Comparison of ENCODE assay signal across 1 cellular context in the genomic region with DNA sequence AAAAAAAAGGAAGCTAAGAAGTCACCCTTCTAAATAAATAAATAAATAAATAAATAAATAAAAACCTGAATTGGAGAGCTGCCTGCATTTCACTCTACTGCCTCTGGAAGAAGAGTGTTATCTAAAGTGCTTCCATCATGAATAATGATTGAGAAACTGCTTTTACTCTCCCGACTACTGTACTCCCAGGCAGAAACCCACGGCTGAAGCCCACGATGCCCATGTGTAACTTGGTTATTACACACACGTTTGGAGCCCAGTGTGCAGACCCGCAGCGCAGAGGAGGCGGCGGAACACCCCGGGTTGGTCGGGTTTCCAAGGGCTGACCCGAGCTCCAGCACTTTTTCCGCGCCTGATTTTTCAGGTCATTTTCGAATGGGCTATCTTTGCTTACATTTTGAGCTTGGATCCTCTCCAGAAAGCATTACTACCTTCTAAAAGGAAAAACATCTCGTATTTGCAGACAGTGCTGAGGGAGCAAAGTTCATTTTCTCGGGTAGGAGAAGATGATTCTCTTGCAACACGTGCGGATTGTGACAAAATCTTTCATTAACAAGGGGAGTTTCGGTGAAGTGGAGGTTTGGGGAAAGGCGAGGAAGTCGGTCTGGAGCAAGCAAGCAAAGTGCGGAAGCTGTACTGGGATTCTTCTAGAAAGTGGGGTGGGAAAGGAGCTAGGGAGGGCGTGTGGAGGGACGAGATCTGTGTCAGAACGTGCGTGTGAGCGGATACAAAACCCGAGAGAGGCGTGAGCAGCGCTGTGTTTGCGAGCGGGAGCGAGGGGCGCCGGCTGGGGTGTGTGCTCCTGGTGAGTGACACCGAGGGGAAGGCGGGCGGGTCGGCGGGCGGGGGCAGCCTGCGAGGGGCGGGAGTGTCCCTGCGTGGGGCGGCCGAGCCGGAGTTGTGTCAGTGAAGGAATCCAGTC.
A peak's percentile ranks its signal among the peaks of the same experiment; 100 is the strongest.
TF ChIP-seq lines count a peak whose summit lies in the region.

A gene with protein sequence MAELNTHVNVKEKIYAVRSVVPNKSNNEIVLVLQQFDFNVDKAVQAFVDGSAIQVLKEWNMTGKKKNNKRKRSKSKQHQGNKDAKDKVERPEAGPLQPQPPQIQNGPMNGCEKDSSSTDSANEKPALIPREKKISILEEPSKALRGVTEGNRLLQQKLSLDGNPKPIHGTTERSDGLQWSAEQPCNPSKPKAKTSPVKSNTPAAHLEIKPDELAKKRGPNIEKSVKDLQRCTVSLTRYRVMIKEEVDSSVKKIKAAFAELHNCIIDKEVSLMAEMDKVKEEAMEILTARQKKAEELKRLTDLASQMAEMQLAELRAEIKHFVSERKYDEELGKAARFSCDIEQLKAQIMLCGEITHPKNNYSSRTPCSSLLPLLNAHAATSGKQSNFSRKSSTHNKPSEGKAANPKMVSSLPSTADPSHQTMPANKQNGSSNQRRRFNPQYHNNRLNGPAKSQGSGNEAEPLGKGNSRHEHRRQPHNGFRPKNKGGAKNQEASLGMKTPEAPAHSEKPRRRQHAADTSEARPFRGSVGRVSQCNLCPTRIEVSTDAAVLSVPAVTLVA (plus strand): TSS at position 897 of the 922 bp plus-strand sequence. CDS start 82,552 bp downstream, outside the sequence.

TF ChIP-seq in HepG2, 621 proteins besides CTCF, POLR2A, EP300 and RAD21 (continued from another document and continues in another):
- TF ChIP-seq, protein P1, sequence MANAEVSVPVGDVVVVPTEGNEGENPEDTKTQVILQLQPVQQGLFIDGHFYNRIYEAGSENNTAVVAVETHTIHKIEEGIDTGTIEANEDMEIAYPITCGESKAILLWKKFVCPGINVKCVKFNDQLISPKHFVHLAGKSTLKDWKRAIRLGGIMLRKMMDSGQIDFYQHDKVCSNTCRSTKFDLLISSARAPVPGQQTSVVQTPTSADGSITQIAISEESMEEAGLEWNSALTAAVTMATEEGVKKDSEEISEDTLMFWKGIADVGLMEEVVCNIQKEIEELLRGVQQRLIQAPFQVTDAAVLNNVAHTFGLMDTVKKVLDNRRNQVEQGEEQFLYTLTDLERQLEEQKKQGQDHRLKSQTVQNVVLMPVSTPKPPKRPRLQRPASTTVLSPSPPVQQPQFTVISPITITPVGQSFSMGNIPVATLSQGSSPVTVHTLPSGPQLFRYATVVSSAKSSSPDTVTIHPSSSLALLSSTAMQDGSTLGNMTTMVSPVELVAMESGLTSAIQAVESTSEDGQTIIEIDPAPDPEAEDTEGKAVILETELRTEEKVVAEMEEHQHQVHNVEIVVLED (CRISPR knock-in tag; IDR thresholded peaks at IDR 0.05; ENCODE audit: borderline replicate concordance): no peak
- TF ChIP-seq, protein P2, sequence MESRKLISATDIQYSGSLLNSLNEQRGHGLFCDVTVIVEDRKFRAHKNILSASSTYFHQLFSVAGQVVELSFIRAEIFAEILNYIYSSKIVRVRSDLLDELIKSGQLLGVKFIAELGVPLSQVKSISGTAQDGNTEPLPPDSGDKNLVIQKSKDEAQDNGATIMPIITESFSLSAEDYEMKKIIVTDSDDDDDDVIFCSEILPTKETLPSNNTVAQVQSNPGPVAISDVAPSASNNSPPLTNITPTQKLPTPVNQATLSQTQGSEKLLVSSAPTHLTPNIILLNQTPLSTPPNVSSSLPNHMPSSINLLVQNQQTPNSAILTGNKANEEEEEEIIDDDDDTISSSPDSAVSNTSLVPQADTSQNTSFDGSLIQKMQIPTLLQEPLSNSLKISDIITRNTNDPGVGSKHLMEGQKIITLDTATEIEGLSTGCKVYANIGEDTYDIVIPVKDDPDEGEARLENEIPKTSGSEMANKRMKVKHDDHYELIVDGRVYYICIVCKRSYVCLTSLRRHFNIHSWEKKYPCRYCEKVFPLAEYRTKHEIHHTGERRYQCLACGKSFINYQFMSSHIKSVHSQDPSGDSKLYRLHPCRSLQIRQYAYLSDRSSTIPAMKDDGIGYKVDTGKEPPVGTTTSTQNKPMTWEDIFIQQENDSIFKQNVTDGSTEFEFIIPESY (CRISPR knock-in tag; IDR thresholded peaks at IDR 0.05): 0 out of 2 replicates have a peak, but pooled peaks have one; percentile 29
- peak; percentile 82 for TF ChIP-seq RCOR2 (CRISPR knock-in tag; IDR thresholded peaks at IDR 0.05)
- no peak for TF ChIP-seq SRSF4 (IDR thresholded peaks at IDR 0.05; ENCODE audit: low read depth, low read length, poor library complexity, severe bottlenecking)
- TF ChIP-seq, protein P3, sequence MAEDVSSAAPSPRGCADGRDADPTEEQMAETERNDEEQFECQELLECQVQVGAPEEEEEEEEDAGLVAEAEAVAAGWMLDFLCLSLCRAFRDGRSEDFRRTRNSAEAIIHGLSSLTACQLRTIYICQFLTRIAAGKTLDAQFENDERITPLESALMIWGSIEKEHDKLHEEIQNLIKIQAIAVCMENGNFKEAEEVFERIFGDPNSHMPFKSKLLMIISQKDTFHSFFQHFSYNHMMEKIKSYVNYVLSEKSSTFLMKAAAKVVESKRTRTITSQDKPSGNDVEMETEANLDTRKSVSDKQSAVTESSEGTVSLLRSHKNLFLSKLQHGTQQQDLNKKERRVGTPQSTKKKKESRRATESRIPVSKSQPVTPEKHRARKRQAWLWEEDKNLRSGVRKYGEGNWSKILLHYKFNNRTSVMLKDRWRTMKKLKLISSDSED (CRISPR knock-in tag; IDR thresholded peaks at IDR 0.05): no peak
- TF ChIP-seq, protein P4, sequence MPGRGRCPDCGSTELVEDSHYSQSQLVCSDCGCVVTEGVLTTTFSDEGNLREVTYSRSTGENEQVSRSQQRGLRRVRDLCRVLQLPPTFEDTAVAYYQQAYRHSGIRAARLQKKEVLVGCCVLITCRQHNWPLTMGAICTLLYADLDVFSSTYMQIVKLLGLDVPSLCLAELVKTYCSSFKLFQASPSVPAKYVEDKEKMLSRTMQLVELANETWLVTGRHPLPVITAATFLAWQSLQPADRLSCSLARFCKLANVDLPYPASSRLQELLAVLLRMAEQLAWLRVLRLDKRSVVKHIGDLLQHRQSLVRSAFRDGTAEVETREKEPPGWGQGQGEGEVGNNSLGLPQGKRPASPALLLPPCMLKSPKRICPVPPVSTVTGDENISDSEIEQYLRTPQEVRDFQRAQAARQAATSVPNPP (CRISPR knock-in tag; IDR thresholded peaks at IDR 0.05): no peak
- TF ChIP-seq, protein P5, sequence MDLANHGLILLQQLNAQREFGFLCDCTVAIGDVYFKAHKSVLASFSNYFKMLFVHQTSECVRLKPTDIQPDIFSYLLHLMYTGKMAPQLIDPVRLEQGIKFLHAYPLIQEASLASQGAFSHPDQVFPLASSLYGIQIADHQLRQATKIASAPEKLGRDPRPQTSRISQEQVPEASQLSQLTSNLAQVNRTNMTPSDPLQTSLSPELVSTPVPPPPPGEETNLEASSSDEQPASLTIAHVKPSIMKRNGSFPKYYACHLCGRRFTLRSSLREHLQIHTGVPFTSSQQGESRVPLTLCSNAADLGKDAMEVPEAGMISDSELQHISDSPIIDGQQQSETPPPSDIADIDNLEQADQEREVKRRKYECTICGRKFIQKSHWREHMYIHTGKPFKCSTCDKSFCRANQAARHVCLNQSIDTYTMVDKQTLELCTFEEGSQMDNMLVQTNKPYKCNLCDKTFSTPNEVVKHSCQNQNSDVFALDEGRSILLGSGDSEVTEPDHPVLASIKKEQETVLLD (CRISPR knock-in tag; IDR thresholded peaks at IDR 0.05; ENCODE audit: low read depth): no peak
- TF ChIP-seq, protein P6, sequence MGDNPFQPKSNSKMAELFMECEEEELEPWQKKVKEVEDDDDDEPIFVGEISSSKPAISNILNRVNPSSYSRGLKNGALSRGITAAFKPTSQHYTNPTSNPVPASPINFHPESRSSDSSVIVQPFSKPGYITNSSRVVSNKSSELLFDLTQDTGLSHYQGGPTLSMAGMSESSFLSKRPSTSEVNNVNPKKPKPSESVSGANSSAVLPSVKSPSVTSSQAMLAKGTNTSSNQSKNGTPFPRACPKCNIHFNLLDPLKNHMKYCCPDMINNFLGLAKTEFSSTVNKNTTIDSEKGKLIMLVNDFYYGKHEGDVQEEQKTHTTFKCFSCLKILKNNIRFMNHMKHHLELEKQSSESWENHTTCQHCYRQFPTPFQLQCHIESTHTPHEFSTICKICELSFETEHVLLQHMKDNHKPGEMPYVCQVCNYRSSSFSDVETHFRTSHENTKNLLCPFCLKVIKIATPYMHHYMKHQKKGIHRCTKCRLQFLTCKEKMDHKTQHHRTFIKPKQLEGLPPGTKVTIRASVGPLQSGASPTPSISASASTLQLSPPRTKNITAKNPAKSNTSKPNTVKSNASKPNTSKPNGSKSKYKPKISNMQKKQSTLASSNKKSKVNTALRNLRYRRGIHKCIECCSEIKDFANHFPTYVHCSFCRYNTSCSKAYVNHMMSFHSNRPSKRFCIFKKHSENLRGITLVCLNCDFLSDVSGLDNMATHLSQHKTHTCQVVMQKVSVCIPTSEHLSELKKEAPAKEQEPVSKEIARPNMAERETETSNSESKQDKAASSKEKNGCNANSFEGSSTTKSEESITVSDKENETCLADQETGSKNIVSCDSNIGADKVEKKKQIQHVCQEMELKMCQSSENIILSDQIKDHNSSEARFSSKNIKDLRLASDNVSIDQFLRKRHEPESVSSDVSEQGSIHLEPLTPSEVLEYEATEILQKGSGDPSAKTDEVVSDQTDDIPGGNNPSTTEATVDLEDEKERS (CRISPR knock-in tag; IDR thresholded peaks at IDR 0.05): no peak
- TF ChIP-seq MXD4 (CRISPR knock-in tag; IDR thresholded peaks at IDR 0.05): no peak; the same call in none of the 2 replicates
- TF ChIP-seq, protein P7, sequence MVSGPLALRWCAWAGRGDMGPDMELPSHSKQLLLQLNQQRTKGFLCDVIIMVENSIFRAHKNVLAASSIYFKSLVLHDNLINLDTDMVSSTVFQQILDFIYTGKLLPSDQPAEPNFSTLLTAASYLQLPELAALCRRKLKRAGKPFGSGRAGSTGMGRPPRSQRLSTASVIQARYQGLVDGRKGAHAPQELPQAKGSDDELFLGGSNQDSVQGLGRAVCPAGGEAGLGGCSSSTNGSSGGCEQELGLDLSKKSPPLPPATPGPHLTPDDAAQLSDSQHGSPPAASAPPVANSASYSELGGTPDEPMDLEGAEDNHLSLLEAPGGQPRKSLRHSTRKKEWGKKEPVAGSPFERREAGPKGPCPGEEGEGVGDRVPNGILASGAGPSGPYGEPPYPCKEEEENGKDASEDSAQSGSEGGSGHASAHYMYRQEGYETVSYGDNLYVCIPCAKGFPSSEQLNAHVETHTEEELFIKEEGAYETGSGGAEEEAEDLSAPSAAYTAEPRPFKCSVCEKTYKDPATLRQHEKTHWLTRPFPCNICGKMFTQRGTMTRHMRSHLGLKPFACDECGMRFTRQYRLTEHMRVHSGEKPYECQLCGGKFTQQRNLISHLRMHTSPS (CRISPR knock-in tag; IDR thresholded peaks at IDR 0.05; ENCODE audit: low read depth): peak; percentile 39; the same call in 1 of the 2 replicates
- TF ChIP-seq, protein P8, sequence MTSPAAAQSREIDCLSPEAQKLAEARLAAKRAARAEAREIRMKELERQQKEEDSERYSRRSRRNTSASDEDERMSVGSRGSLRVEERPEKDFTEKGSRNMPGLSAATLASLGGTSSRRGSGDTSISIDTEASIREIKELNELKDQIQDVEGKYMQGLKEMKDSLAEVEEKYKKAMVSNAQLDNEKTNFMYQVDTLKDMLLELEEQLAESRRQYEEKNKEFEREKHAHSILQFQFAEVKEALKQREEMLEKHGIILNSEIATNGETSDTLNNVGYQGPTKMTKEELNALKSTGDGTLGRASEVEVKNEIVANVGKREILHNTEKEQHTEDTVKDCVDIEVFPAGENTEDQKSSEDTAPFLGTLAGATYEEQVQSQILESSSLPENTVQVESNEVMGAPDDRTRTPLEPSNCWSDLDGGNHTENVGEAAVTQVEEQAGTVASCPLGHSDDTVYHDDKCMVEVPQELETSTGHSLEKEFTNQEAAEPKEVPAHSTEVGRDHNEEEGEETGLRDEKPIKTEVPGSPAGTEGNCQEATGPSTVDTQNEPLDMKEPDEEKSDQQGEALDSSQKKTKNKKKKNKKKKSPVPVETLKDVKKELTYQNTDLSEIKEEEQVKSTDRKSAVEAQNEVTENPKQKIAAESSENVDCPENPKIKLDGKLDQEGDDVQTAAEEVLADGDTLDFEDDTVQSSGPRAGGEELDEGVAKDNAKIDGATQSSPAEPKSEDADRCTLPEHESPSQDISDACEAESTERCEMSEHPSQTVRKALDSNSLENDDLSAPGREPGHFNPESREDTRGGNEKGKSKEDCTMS (CRISPR knock-in tag; conservative IDR thresholded peaks at IDR 0.05): 0 out of 2 replicates have a peak, but pooled peaks have one; percentile 19
- TF ChIP-seq, protein P9, sequence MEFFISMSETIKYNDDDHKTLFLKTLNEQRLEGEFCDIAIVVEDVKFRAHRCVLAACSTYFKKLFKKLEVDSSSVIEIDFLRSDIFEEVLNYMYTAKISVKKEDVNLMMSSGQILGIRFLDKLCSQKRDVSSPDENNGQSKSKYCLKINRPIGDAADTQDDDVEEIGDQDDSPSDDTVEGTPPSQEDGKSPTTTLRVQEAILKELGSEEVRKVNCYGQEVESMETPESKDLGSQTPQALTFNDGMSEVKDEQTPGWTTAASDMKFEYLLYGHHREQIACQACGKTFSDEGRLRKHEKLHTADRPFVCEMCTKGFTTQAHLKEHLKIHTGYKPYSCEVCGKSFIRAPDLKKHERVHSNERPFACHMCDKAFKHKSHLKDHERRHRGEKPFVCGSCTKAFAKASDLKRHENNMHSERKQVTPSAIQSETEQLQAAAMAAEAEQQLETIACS (CRISPR knock-in tag; IDR thresholded peaks at IDR 0.05): no peak
- no peak for TF ChIP-seq TP53 (CRISPR knock-in tag; conservative IDR thresholded peaks at IDR 0.05)
- 0 out of 2 replicates have a peak, but pooled peaks have one; percentile 47 for TF ChIP-seq ZFP36L2 (CRISPR knock-in tag; IDR thresholded peaks at IDR 0.05)
- TF ChIP-seq ZNF562 (CRISPR knock-in tag; IDR thresholded peaks at IDR 0.05; ENCODE audit: borderline replicate concordance): no peak
- no peak for TF ChIP-seq HMGA1 (CRISPR knock-in tag; conservative IDR thresholded peaks at IDR 0.05)
- peak; percentile 94 for TF ChIP-seq ZNF605 (CRISPR knock-in tag; IDR thresholded peaks at IDR 0.05)
- TF ChIP-seq MED1 (CRISPR knock-in tag; IDR thresholded peaks at IDR 0.05): peak; percentile 70
- TF ChIP-seq ZNF720 (CRISPR knock-in tag; IDR thresholded peaks at IDR 0.05): no peak
- TF ChIP-seq BCL6 (CRISPR knock-in tag; IDR thresholded peaks at IDR 0.05): peak; percentile 57; the same call in 1 of the 2 replicates
- TF ChIP-seq ZFYVE20 (CRISPR knock-in tag; IDR thresholded peaks at IDR 0.05; ENCODE audit: borderline replicate concordance, low read depth): no peak
- TF ChIP-seq ZNF879 (CRISPR knock-in tag; IDR thresholded peaks at IDR 0.05): no peak; the same call in 1 of the 2 replicates
- TF ChIP-seq, protein P10, sequence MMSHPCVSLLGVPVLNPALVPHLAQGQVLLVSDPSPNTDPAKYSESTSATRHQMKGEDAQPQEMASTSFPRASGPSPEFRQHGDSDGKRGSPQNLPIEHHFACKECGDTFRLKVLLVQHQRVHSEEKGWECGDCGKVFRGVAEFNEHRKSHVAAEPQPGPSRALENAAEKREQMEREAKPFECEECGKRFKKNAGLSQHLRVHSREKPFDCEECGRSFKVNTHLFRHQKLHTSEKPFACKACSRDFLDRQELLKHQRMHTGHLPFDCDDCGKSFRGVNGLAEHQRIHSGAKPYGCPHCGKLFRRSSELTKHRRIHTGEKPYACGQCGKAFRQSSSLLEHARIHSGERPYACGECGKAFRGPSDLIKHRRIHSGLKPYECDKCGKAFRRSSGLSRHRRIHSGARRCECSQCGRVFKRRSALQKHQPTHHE (CRISPR knock-in tag; IDR thresholded peaks at IDR 0.05; ENCODE audit: borderline replicate concordance): 0 out of 2 replicates have a peak, but pooled peaks have one; percentile 27
- peak; percentile 18; the same call in 1 of the 2 replicates for TF ChIP-seq ZNF652 (CRISPR knock-in tag; IDR thresholded peaks at IDR 0.05; ENCODE audit: borderline replicate concordance, low read depth)
- peak; percentile 75; the same call in 1 of the 2 replicates for TF ChIP-seq CAMTA2 (CRISPR knock-in tag; IDR thresholded peaks at IDR 0.05; ENCODE audit: borderline replicate concordance)
- TF ChIP-seq SIN3A (IDR thresholded peaks at IDR 0.05; ENCODE audit: borderline replicate concordance, low read depth, low read length): peak; percentile 64; the same call in 1 of the 2 replicates
- TF ChIP-seq ZNF713 (CRISPR knock-in tag; IDR thresholded peaks at IDR 0.05): no peak
- TF ChIP-seq HNRNPUL1 (IDR thresholded peaks at IDR 0.05; ENCODE audit: low read depth, low read length): no peak
- TF ChIP-seq ZEB1 (IDR thresholded peaks at IDR 0.05; ENCODE audit: insufficient replicate concordance, low read depth): no peak
- 0 out of 2 replicates have a peak, but pooled peaks have one; percentile 47 for TF ChIP-seq ZNF383 (CRISPR knock-in tag; IDR thresholded peaks at IDR 0.05; ENCODE audit: borderline replicate concordance)
